1 cellular context compared by ENCODE assay signal in genomic region chr11:45872513-45873356, GRCh38.
TF ChIP-seq lines count a peak whose summit lies in the region.

No MANE protein-coding gene starts in this region.

TF ChIP-seq in GM12878, 131 proteins besides CTCF, POLR2A, EP300 and RAD21:
- TF ChIP-seq ZBTB40 (IDR thresholded peaks at IDR 0.05; ENCODE audit: borderline replicate concordance) (no peak), HDGF (IDR thresholded peaks at IDR 0.05) (0 out of 2 replicates have a peak, but pooled peaks have one; percentile 38), SMC3 (IDR thresholded peaks at IDR 0.05; ENCODE audit: borderline replicate concordance, low read length) (peak; percentile 38; the same call in 1 of the 2 replicates)
TF ChIP-seq in GM12878: peak in this region for 2.
